ENCODE assay signal across 7 cellular contexts in genomic region chr2:27682334-27682771, GRCh38. TPM values are rescaled to one million over a fixed set of nuclear protein-coding genes. Genes with fewer than 3 reads are reported as not detected.
A peak's percentile ranks its signal among the peaks of the same experiment; 100 is the strongest.
DNase-seq lines count a peak whose midpoint lies in the region; ATAC-seq and TF ChIP-seq lines count a peak whose summit lies in the region.
"Not testable (repeated sequence)": the region's sequence is repeated elsewhere in the genome, so short reads cannot be mapped to it uniquely, and the experiment has no call there.

No MANE protein-coding gene starts in this region.

- CTCF ChIA-PET in activated CD4-positive, alpha-beta memory T cell treated with anti-CD3 and anti-CD28 coated beads for 36 hours (lab: Charles Lee): interaction anchor here (0.6 to 4.0 kb wide), 31 partner anchors 9 to 885 kb away, joined by 3 to 53 read pairs (median 6); partner anchors contain the start of genes CCDC121, EIF2B4, GPN1 and NRBP1

- intact Hi-C loops in activated CD4-positive, alpha-beta memory T cell treated with anti-CD3 and anti-CD28 coated beads for 36 hours (cut with micrococcal nuclease): loop anchor here (1.0 to 10.0 kb wide), 5 partner anchors 19 to 468 kb away; partner anchors contain the start of genes ATRAID, CAD, EIF2B4 and PPM1G

- H3K36me3 Mint-ChIP-seq in activated CD4-positive, alpha-beta memory T cell treated with anti-CD3 and anti-CD28 coated beads for 36 hours: peaks cover 26% of the 10 kb centered on the region

- H3K4me1 Mint-ChIP-seq in activated CD4-positive, alpha-beta memory T cell treated with anti-CD3 and anti-CD28 coated beads for 36 hours (ENCODE audit: low read depth): peaks cover 41% of the 10 kb centered on the region

- POLR2A ChIA-PET in activated CD4-positive, alpha-beta memory T cell treated with anti-CD3 and anti-CD28 coated beads for 36 hours (lab: Charles Lee): interaction anchor here (0.6 to 4.0 kb wide), 9 partner anchors 18 to 379 kb away, joined by 3 to 21 read pairs (median 4); partner anchors contain the start of genes CCDC121, GPN1, PPM1G and SLC4A1AP

- not testable (repeated sequence) for H3K27me3 Mint-ChIP-seq in activated CD4-positive, alpha-beta memory T cell treated with anti-CD3 and anti-CD28 coated beads for 36 hours

- not testable (repeated sequence) for H3K27me3 ChIP-seq in kidney epithelial cell (ENCODE audit: control insufficient read depth, insufficient read depth, low read length)

- DNase-seq in EL: peak; percentile 93
- DNase-seq in NCI-H226: peak; percentile 82
- DNase-seq in activated CD4-positive, alpha-beta memory T cell treated with anti-CD3 and anti-CD28 coated beads for 36 hours: peak; percentile 43
- peak; percentile 91 for DNase-seq in astrocyte of the hippocampus (ENCODE audit: low read depth, low spot score)
- DNase-seq in kidney epithelial cell (ENCODE audit: low read depth): peak; percentile 89
- DNase-seq in retinal pigment epithelial cell (ENCODE audit: low read depth): peak; percentile 74

- not testable (repeated sequence) for H3K9me3 Mint-ChIP-seq in activated CD4-positive, alpha-beta memory T cell treated with anti-CD3 and anti-CD28 coated beads for 36 hours

- H3K4me3 ChIP-seq in kidney epithelial cell (ENCODE audit: low read depth, low read length); retinal pigment epithelial cell (ENCODE audit: low read length): not testable (repeated sequence)

- H3K27ac Mint-ChIP-seq in activated CD4-positive, alpha-beta memory T cell treated with anti-CD3 and anti-CD28 coated beads for 36 hours: peak overlapping the region; percentile 93

- ATAC-seq in esophagus mucosa: peak; percentile 81

- H3K36me3 ChIP-seq in kidney epithelial cell (ENCODE audit: control insufficient read depth, insufficient read depth, low read length): not testable (repeated sequence)

- TF ChIP-seq CTCF in kidney epithelial cell (IDR thresholded peaks at IDR 0.05; ENCODE audit: insufficient read depth, low read length, poor library complexity, severe bottlenecking); retinal pigment epithelial cell (conservative IDR thresholded peaks at IDR 0.05; ENCODE audit: low read depth, low read length): not testable (repeated sequence)

- not testable (repeated sequence) for H3K4me3 Mint-ChIP-seq in activated CD4-positive, alpha-beta memory T cell treated with anti-CD3 and anti-CD28 coated beads for 36 hours

RNA-seq across cellular contexts. Expression of gene SLC4A1AP, which starts 18.7 kb away (rescaled TPM):
- total RNA-seq in activated CD4-positive, alpha-beta memory T cell treated with anti-CD3 and anti-CD28 coated beads for 36 hours: 10 to 100 TPM; 26.5 TPM
- total RNA-seq in esophagus mucosa (13.3 TPM), kidney epithelial cell (25.0 and 26.4 TPM in 2 replicates)

RNA-seq across cellular contexts. Expression of gene SUPT7L, which starts 18.9 kb away (rescaled TPM):
- 10 to 100 TPM; 30.1 to 30.3 TPM for total RNA-seq in activated CD4-positive, alpha-beta memory T cell treated with anti-CD3 and anti-CD28 coated beads for 36 hours
- total RNA-seq in esophagus mucosa (11.7 TPM), kidney epithelial cell (25.6 and 36.3 TPM in 2 replicates)

RNA-seq across cellular contexts. Expression of gene GPN1, which starts 53.5 kb away (rescaled TPM):
- total RNA-seq in activated CD4-positive, alpha-beta memory T cell treated with anti-CD3 and anti-CD28 coated beads for 36 hours: 10 to 100 TPM; 54.4 to 56.8 TPM
- total RNA-seq in esophagus mucosa (26.5 TPM), kidney epithelial cell (55.2 and 58.3 TPM in 2 replicates)

RNA-seq across cellular contexts. Expression of gene CCDC121, which starts 53.5 kb away (rescaled TPM):
- under 1 TPM; 0.34 to 0.36 TPM for total RNA-seq in activated CD4-positive, alpha-beta memory T cell treated with anti-CD3 and anti-CD28 coated beads for 36 hours
- 1.3 TPM for total RNA-seq in esophagus mucosa
- 1.5 and 3.6 TPM in 2 replicates for total RNA-seq in kidney epithelial cell

Comparison
In these comparisons a context has a peak if more than half of its experiments do, and no peak if none do; other contexts are left out.
1. DNase-seq: peak in every context shown above with its lines; median percentile 93 in EL; 91 in astrocyte of the hippocampus; 89 in kidney epithelial cell; 82 in NCI-H226; 74 in retinal pigment epithelial cell; 43 in activated CD4-positive, alpha-beta memory T cell treated with anti-CD3 and anti-CD28 coated beads for 36 hours.